29 cellular contexts compared by ENCODE assay signal in genomic region chr1:65362545-65362944, GRCh38. TPM values are rescaled to one million over a fixed set of nuclear protein-coding genes. Genes with fewer than 3 reads are reported as not detected.
DNase-seq lines count a peak whose midpoint lies in the region; ATAC-seq and TF ChIP-seq lines count a peak whose summit lies in the region.
"Had no signal": no experiment of that assay in that cellular context is flagged by ENCODE, and none has a peak within 500 bp of the region (broad histone marks: within the 10 kb centered on the region; RNA-seq: fewer than 3 reads in every experiment).

No MANE protein-coding gene starts in this region.

- no peaks in the 10 kb centered on the region for H3K9me3 Mint-ChIP-seq in stimulated activated naive B cell treated with anti-CD40 and anti-IgM and Interleukin-4, amounts not matched to agents 10 μg/mL and 1 μg/mL and 100 μg/mL, for 72 hours
- H3K9me3 Mint-ChIP-seq: activated T-cell treated with anti-CD3 and anti-CD28 coated beads, Interleukin-2, amount 50 U/mL, for 24 hours; central memory CD8-positive, alpha-beta T cell; dendritic cell treated with granulocyte-macrophage colony-stimulating factor and Interleukin-4, amounts not matched to agents 40 ng/mL and 50 ng/mL, for 4 days; naive B cell; stimulated activated naive CD8-positive, alpha-beta T cell treated with anti-CD3 and anti-CD28 coated beads, Interleukin-15, Interleukin-2, amounts not matched to agents 100 ng/mL and 50 ng/mL, for 24 hours; T-helper 1 cell treated with Interleukin-12 subunit alpha and Interleukin-12 subunit beta and Interleukin-4 antibody, amounts not matched to agents 30 μg/mL and 1 μg/mL, for 36 hours had no signal

- H3K36me3 ChIP-seq in RWPE2 (ENCODE audit: low read depth) (no peaks in the 10 kb centered on the region), esophagus muscularis mucosa (no peaks in the 10 kb centered on the region)
- H3K36me3 ChIP-seq: gastrocnemius medialis, neutrophil had no signal

- H3K27ac ChIP-seq in RWPE2 (ENCODE audit: poor library complexity, severe bottlenecking): no peak overlapping the region
- no peak overlapping the region for H3K27ac ChIP-seq in esophagus muscularis mucosa (replicated peaks in 1 of 4)
- H3K27ac ChIP-seq: C4-2B, gastrocnemius medialis, neutrophil, SK-N-MC, testis had no signal

- no peaks in the 10 kb centered on the region for H3K4me1 Mint-ChIP-seq in stimulated activated naive B cell treated with anti-CD40 and anti-IgM and Interleukin-4, amounts not matched to agents 10 μg/mL and 1 μg/mL and 100 μg/mL, for 72 hours
- H3K4me1 Mint-ChIP-seq: central memory CD8-positive, alpha-beta T cell; naive B cell had no signal

- H3K4me1 ChIP-seq in RWPE2 (ENCODE audit: insufficient read depth, poor library complexity, severe bottlenecking) (no peaks in the 10 kb centered on the region), esophagus muscularis mucosa (peaks cover 0 to 3% (median 0%) of the 10 kb centered on the region in 4 donors)
- H3K4me1 ChIP-seq: gastrocnemius medialis, testis had no signal

- H3K4me3 ChIP-seq in RWPE2 (ENCODE audit: severe bottlenecking) (no peak overlapping the region), esophagus muscularis mucosa (no peak overlapping the region)
- H3K4me3 ChIP-seq: gastrocnemius medialis, SK-N-MC, testis had no signal

- TF ChIP-seq EP300 in esophagus muscularis mucosa (IDR thresholded peaks at IDR 0.05): no peak

- TF ChIP-seq CTCF in RWPE2 (IDR thresholded peaks at IDR 0.05; ENCODE audit: poor library complexity, severe bottlenecking): no peak
- no peak for TF ChIP-seq CTCF in esophagus muscularis mucosa (IDR thresholded peaks at IDR 0.05)

- H3K4me3 Mint-ChIP-seq in stimulated activated naive B cell treated with anti-CD40 and anti-IgM and Interleukin-4, amounts not matched to agents 10 μg/mL and 1 μg/mL and 100 μg/mL, for 72 hours: no peak overlapping the region
- H3K4me3 Mint-ChIP-seq: activated T-cell treated with anti-CD3 and anti-CD28 coated beads, Interleukin-2, amount 50 U/mL, for 24 hours; central memory CD8-positive, alpha-beta T cell; dendritic cell treated with granulocyte-macrophage colony-stimulating factor and Interleukin-4, amounts not matched to agents 40 ng/mL and 50 ng/mL, for 4 days; mesothelial cell of epicardium; naive B cell; stimulated activated naive CD8-positive, alpha-beta T cell treated with anti-CD3 and anti-CD28 coated beads, Interleukin-15, Interleukin-2, amounts not matched to agents 100 ng/mL and 50 ng/mL, for 24 hours; T-helper 1 cell treated with Interleukin-12 subunit alpha and Interleukin-12 subunit beta and Interleukin-4 antibody, amounts not matched to agents 30 μg/mL and 1 μg/mL, for 36 hours had no signal

- ATAC-seq in RWPE2 (ENCODE audit: low read depth) (peak; percentile 80), GM21526 (IDR thresholded peaks at IDR 0.05; ENCODE audit: low FRiP score, unreplicated experiment) (no peak)
- no peak for ATAC-seq in stimulated activated naive B cell treated with anti-CD40 and anti-IgM and Interleukin-4, amounts not matched to agents 10 μg/mL and 1 μg/mL and 100 μg/mL, for 72 hours (replicated peaks)
- ATAC-seq: gastrocnemius medialis, HepG2, left ventricle myocardium superior, right cardiac atrium had no signal

- WGBS in esophagus muscularis mucosa: 98% methylated on average over 3 of the region's 3 CpGs

- DNase-seq in NCI-H2196 treated with DMSO at 0.1 percent for 48 hours (lab: John Stamatoyannopoulos, UW; ENCODE audit: unreplicated experiment) (peak; percentile 10), NCI-H2196 (lab: John Stamatoyannopoulos, UW; ENCODE audit: unreplicated experiment) (no peak), RWPE2 (ENCODE audit: low spot score) (no peak), esophagus muscularis mucosa (ENCODE audit: extremely low spot score) (peak; percentile 39), renal cortical epithelial cell (ENCODE audit: low read depth) (peak; percentile 31), hypothalamus (lab: John Stamatoyannopoulos, UW) (no peak)
- no peak for DNase-seq in stimulated activated naive B cell treated with anti-CD40 and anti-IgM and Interleukin-4, amounts not matched to agents 10 μg/mL and 1 μg/mL and 100 μg/mL, for 72 hours
- DNase-seq: 8988T; activated CD4-positive, alpha-beta T cell treated with anti-CD3 and anti-CD28 coated beads, Interleukin-2, amount 50 U/mL, for 1 hour; activated CD4-positive, CD25-positive, alpha-beta regulatory T cell; activated T-cell treated with anti-CD3 and anti-CD28 coated beads, Interleukin-2, amount 50 U/mL, for 24 hours; gastrocnemius medialis; left ventricle myocardium superior; naive B cell; NCI-H1436 treated with DMSO at 0.1 percent for 48 hours; posterior cingulate gyrus; right cardiac atrium; stimulated activated CD4-positive, alpha-beta T cell treated with anti-CD3 and anti-CD28 coated beads, Interleukin-1b, Interleukin-23, amount 100 ng/mL, for 48 hours; testis had no signal

- no peak overlapping the region for H3K27ac Mint-ChIP-seq in stimulated activated naive B cell treated with anti-CD40 and anti-IgM and Interleukin-4, amounts not matched to agents 10 μg/mL and 1 μg/mL and 100 μg/mL, for 72 hours
- H3K27ac Mint-ChIP-seq: activated T-cell treated with anti-CD3 and anti-CD28 coated beads, Interleukin-2, amount 50 U/mL, for 24 hours; dendritic cell treated with granulocyte-macrophage colony-stimulating factor and Interleukin-4, amounts not matched to agents 40 ng/mL and 50 ng/mL, for 4 days; mesothelial cell of epicardium; stimulated activated naive CD8-positive, alpha-beta T cell treated with anti-CD3 and anti-CD28 coated beads, Interleukin-15, Interleukin-2, amounts not matched to agents 100 ng/mL and 50 ng/mL, for 24 hours; T-helper 1 cell treated with Interleukin-12 subunit alpha and Interleukin-12 subunit beta and Interleukin-4 antibody, amounts not matched to agents 30 μg/mL and 1 μg/mL, for 36 hours had no signal

- no peaks in the 10 kb centered on the region for H3K27me3 ChIP-seq in RWPE2 (ENCODE audit: insufficient read depth, poor library complexity, severe bottlenecking)
- H3K27me3 ChIP-seq in esophagus muscularis mucosa: no peaks in the 10 kb centered on the region
- H3K27me3 ChIP-seq: gastrocnemius medialis, neutrophil, testis had no signal

- TF ChIP-seq POLR2A in esophagus muscularis mucosa (IDR thresholded peaks at IDR 0.05; ENCODE audit: low read depth): no peak

- intact Hi-C loops in esophagus muscularis mucosa (cut with DNase I): no loop called here

- H3K27me3 Mint-ChIP-seq in stimulated activated naive B cell treated with anti-CD40 and anti-IgM and Interleukin-4, amounts not matched to agents 10 μg/mL and 1 μg/mL and 100 μg/mL, for 72 hours: peaks cover 3 to 6% of the 10 kb centered on the region in 2 donors
- H3K27me3 Mint-ChIP-seq: activated T-cell treated with anti-CD3 and anti-CD28 coated beads, Interleukin-2, amount 50 U/mL, for 24 hours; central memory CD8-positive, alpha-beta T cell; dendritic cell treated with granulocyte-macrophage colony-stimulating factor and Interleukin-4, amounts not matched to agents 40 ng/mL and 50 ng/mL, for 4 days had no signal

- no peaks in the 10 kb centered on the region for H3K9me3 ChIP-seq in RWPE2 (ENCODE audit: severe bottlenecking)
- no peaks in the 10 kb centered on the region for H3K9me3 ChIP-seq in esophagus muscularis mucosa
- H3K9me3 ChIP-seq: gastrocnemius medialis, neutrophil, testis had no signal

- H3K36me3 Mint-ChIP-seq in stimulated activated naive B cell treated with anti-CD40 and anti-IgM and Interleukin-4, amounts not matched to agents 10 μg/mL and 1 μg/mL and 100 μg/mL, for 72 hours: no peaks in the 10 kb centered on the region
- H3K36me3 Mint-ChIP-seq: naive B cell had no signal

RNA-seq across cellular contexts. Expression of gene DNAJC6, which starts 53.2 kb away (rescaled TPM):
- total RNA-seq in esophagus muscularis mucosa: 1 to 10 TPM; 3.7 to 8.3 (median 4.4) TPM
- 11.3 and 39.9 TPM in 2 replicates for total RNA-seq in renal cortical epithelial cell

RNA-seq across cellular contexts. Expression of gene LEPR, which starts 57.9 kb away (rescaled TPM):
- 10 to 100 TPM in 3 of 4 donors, 1 to 10 TPM in 1; 10.0 to 27.3 (median 14.1) TPM for total RNA-seq in esophagus muscularis mucosa
- total RNA-seq in renal cortical epithelial cell: 51.1 and 128 TPM in 2 replicates

RNA-seq across cellular contexts. Expression of gene LEPROT, which starts 57.9 kb away (rescaled TPM):
- 10 to 100 TPM; 54.5 to 73.3 (median 66.7) TPM for total RNA-seq in esophagus muscularis mucosa
- 111 and 217 TPM in 2 replicates for total RNA-seq in renal cortical epithelial cell

Comparison
In these comparisons a context has a peak if more than half of its experiments do, and no peak if none do; other contexts are left out.
1. DNase-seq: peak in NCI-H2196 treated with DMSO at 0.1 percent for 48 hours (single experiment), esophagus muscularis mucosa (single experiment) and renal cortical epithelial cell (single experiment); none in NCI-H2196 (single experiment), RWPE2 (single experiment), hypothalamus (0 of 51) and stimulated activated naive B cell treated with anti-CD40 and anti-IgM and Interleukin-4, amounts not matched to agents 10 μg/mL and 1 μg/mL and 100 μg/mL, for 72 hours (single experiment).